11 cellular contexts compared by ENCODE assay signal in the genomic region with DNA sequence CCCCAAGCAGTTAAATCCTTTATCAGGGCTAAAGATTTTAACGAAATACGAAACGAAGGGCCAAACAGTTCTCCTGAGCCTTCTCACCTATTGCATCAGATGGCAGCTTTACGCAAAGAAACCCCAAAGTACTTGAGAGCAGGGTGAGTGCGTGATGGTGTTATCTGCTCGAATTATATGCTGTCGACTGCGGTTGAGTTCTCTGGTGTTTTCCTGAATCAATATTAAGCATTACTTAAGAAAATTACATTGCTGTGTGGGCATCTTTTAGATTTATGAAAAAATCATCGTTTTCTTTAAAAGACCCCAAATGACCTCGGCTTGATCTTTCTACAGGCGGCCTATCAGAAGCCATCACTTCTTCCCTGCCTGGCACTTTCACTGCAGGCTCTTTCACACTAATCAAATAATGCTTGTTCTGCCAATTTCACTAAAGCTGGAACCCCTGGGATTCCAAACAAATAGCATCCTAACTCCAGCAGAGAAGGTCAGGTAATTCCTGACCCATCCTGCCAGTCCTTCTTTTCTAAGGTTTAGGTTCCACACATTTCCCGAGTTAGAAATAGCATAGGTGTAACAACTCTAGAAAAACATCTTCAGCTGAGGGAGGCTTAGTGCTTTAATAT. TPM values are rescaled to one million over a fixed set of nuclear protein-coding genes. Genes with fewer than 3 reads are reported as not detected.
DNase-seq lines count a peak whose midpoint lies in the region; FAIRE-seq and TF ChIP-seq lines count a peak whose summit lies in the region.
"Had no signal": no experiment of that assay in that cellular context is flagged by ENCODE, and none has a peak within 500 bp of the region (broad histone marks: within the 10 kb centered on the region; RNA-seq: fewer than 3 reads in every experiment).

No MANE protein-coding gene starts in this region.

- CTCF ChIA-PET in CD8-positive, alpha-beta memory T cell (lab: Charles Lee): no interaction called here

- no peaks in the 10 kb centered on the region for H3K9me3 ChIP-seq in CD8-positive, alpha-beta memory T cell (ENCODE audit: low read length)

- peaks cover 29 to 61% of the 10 kb centered on the region in 2 donors for H3K27me3 Mint-ChIP-seq in CD8-positive, alpha-beta memory T cell
- H3K27me3 Mint-ChIP-seq in IgD-negative memory B cell (peaks cover 40% of the 10 kb centered on the region), neural crest cell (ENCODE audit: low read depth) (peaks cover 72% of the 10 kb centered on the region)
- H3K27me3 Mint-ChIP-seq in activated T-helper 2 cell treated with anti-CD3 and anti-CD28 coated beads, Interferon-gamma antibody, Interleukin-2, Interleukin-4, amounts not matched to agents 10 μg/mL and 5 μg/mL and 100 μg/mL, durations not matched to agents 14 hours and 24 hours and 36 hours (ENCODE audit: low read depth): peaks cover 51% of the 10 kb centered on the region

- intact Hi-C loops in activated T-helper 2 cell treated with anti-CD3 and anti-CD28 coated beads, Interferon-gamma antibody, Interleukin-2, Interleukin-4, amounts not matched to agents 10 μg/mL and 5 μg/mL and 100 μg/mL, durations not matched to agents 14 hours and 24 hours and 36 hours (cut with micrococcal nuclease): no loop called here

- no peak for FAIRE-seq in urothelium cell line (lab: Jason Lieb, UNC)

- peaks cover 18% of the 10 kb centered on the region for H3K27me3 ChIP-seq in CD8-positive, alpha-beta memory T cell (ENCODE audit: insufficient read depth, low read length, poor library complexity, severe bottlenecking)

- peaks cover 6% of the 10 kb centered on the region for H3K4me1 ChIP-seq in CD8-positive, alpha-beta memory T cell (ENCODE audit: insufficient read depth, low read length)

- peaks cover 6 to 19% (median 18%) of the 10 kb centered on the region in 3 donors for H3K4me1 Mint-ChIP-seq in CD8-positive, alpha-beta memory T cell
- H3K4me1 Mint-ChIP-seq in IgD-negative memory B cell (peaks cover 6 to 18% (median 11%) of the 10 kb centered on the region in 3 donors), neural crest cell (peaks cover 11% of the 10 kb centered on the region)
- peaks cover 2% of the 10 kb centered on the region for H3K4me1 Mint-ChIP-seq in activated T-helper 2 cell treated with anti-CD3 and anti-CD28 coated beads, Interferon-gamma antibody, Interleukin-2, Interleukin-4, amounts not matched to agents 10 μg/mL and 5 μg/mL and 100 μg/mL, durations not matched to agents 14 hours and 24 hours and 36 hours (ENCODE audit: low read depth)

- POLR2A ChIA-PET in CD8-positive, alpha-beta memory T cell (lab: Charles Lee): no interaction called here

- H3K36me3 ChIP-seq in CD8-positive, alpha-beta memory T cell (ENCODE audit: insufficient read depth, low read length): no peaks in the 10 kb centered on the region

- no peak overlapping the region for H3K27ac Mint-ChIP-seq in CD8-positive, alpha-beta memory T cell
- H3K27ac Mint-ChIP-seq in IgD-negative memory B cell (peak overlapping the region in 1 of 3 donors; percentile 83), neural crest cell (ENCODE audit: unreplicated experiment) (no peak overlapping the region)
- no peak overlapping the region for H3K27ac Mint-ChIP-seq in activated T-helper 2 cell treated with anti-CD3 and anti-CD28 coated beads, Interferon-gamma antibody, Interleukin-2, Interleukin-4, amounts not matched to agents 10 μg/mL and 5 μg/mL and 100 μg/mL, durations not matched to agents 14 hours and 24 hours and 36 hours

- no peak for TF ChIP-seq CTCF in neural crest cell (conservative IDR thresholded peaks at IDR 0.05)

- no peak overlapping the region for H3K27ac ChIP-seq in CD8-positive, alpha-beta memory T cell (ENCODE audit: low read depth, low read length)
- H3K27ac ChIP-seq: RWPE1, VCaP had no signal

- H3K4me3 ChIP-seq in CD8-positive, alpha-beta memory T cell (ENCODE audit: low read length): no peak overlapping the region

- H3K9me3 Mint-ChIP-seq in CD8-positive, alpha-beta memory T cell: peaks cover 0 to 5% (median 0%) of the 10 kb centered on the region in 5 donors
- H3K9me3 Mint-ChIP-seq in IgD-negative memory B cell (no peaks in the 10 kb centered on the region), neural crest cell (no peaks in the 10 kb centered on the region)
- H3K9me3 Mint-ChIP-seq in activated T-helper 2 cell treated with anti-CD3 and anti-CD28 coated beads, Interferon-gamma antibody, Interleukin-2, Interleukin-4, amounts not matched to agents 10 μg/mL and 5 μg/mL and 100 μg/mL, durations not matched to agents 14 hours and 24 hours and 36 hours: no peaks in the 10 kb centered on the region

- no peak for DNase-seq in CD8-positive, alpha-beta memory T cell
- no peak for DNase-seq in activated T-helper 2 cell treated with anti-CD3 and anti-CD28 coated beads, Interferon-gamma antibody, Interleukin-2, Interleukin-4, amounts not matched to agents 10 μg/mL and 5 μg/mL and 100 μg/mL, durations not matched to agents 14 hours and 24 hours and 36 hours (ENCODE audit: low spot score)
- DNase-seq in neural crest cell (ENCODE audit: low read depth, low spot score): no peak
- DNase-seq in kidney tubule cell (ENCODE audit: low spot score): no peak
- no peak for DNase-seq in NCI-H2029 treated with DMSO at 0.1 percent for 48 hours (lab: John Stamatoyannopoulos, UW)
- no peak for DNase-seq in urothelium cell line (ENCODE audit: low spot score)
- DNase-seq: activated effector memory CD4-positive, alpha-beta T cell treated with Interleukin-2 at 50 U/mL for 16 hours; left colon had no signal

- no peaks in the 10 kb centered on the region for H3K36me3 Mint-ChIP-seq in CD8-positive, alpha-beta memory T cell
- H3K36me3 Mint-ChIP-seq in IgD-negative memory B cell (peaks cover 2% of the 10 kb centered on the region), neural crest cell (ENCODE audit: low read depth) (no peaks in the 10 kb centered on the region)
- H3K36me3 Mint-ChIP-seq in activated T-helper 2 cell treated with anti-CD3 and anti-CD28 coated beads, Interferon-gamma antibody, Interleukin-2, Interleukin-4, amounts not matched to agents 10 μg/mL and 5 μg/mL and 100 μg/mL, durations not matched to agents 14 hours and 24 hours and 36 hours (ENCODE audit: low read depth): no peaks in the 10 kb centered on the region

- H3K4me3 Mint-ChIP-seq in CD8-positive, alpha-beta memory T cell: peak overlapping the region in 5 of 7 donors; percentile 24 to 57 (median 42)
- H3K4me3 Mint-ChIP-seq in IgD-negative memory B cell: peak overlapping the region; percentile 6 to 94 (median 68)
- peak overlapping the region; percentile 55 for H3K4me3 Mint-ChIP-seq in activated T-helper 2 cell treated with anti-CD3 and anti-CD28 coated beads, Interferon-gamma antibody, Interleukin-2, Interleukin-4, amounts not matched to agents 10 μg/mL and 5 μg/mL and 100 μg/mL, durations not matched to agents 14 hours and 24 hours and 36 hours (ENCODE audit: low read depth)
- H3K4me3 Mint-ChIP-seq in neural crest cell: peak overlapping the region; percentile 87

RNA-seq across cellular contexts. Expression of a gene that starts 1.7 kb away (rescaled TPM):
- not detected for total RNA-seq in CD8-positive, alpha-beta memory T cell
- not detected for polyA plus RNA-seq in CD8-positive, alpha-beta memory T cell
- not detected for polyA plus RNA-seq in IgD-negative memory B cell
- 0.67 and 0.68 TPM in 2 replicates for total RNA-seq in activated T-helper 2 cell treated with anti-CD3 and anti-CD28 coated beads, Interferon-gamma antibody, Interleukin-2, Interleukin-4, amounts not matched to agents 10 μg/mL and 5 μg/mL and 100 μg/mL, durations not matched to agents 14 hours and 24 hours and 36 hours
- total RNA-seq in neural crest cell: 2.7 TPM in 2 replicates
